Comparison of ENCODE assay signal across 19 cellular contexts in genomic region chr9:37760416-37761165, GRCh38. TPM values are rescaled to one million over a fixed set of nuclear protein-coding genes. Genes with fewer than 3 reads are reported as not detected.
A peak's percentile ranks its signal among the peaks of the same experiment; 100 is the strongest.
DNase-seq lines count a peak whose midpoint lies in the region; ATAC-seq, FAIRE-seq and TF ChIP-seq lines count a peak whose summit lies in the region.
"Had no signal": no experiment of that assay in that cellular context is flagged by ENCODE, and none has a peak within 500 bp of the region (broad histone marks: within the 10 kb centered on the region; RNA-seq: fewer than 3 reads in every experiment).

No MANE protein-coding gene starts in this region.

- H3K27me3 ChIP-seq in ACC112 (ENCODE audit: insufficient read depth, low read length) = no peaks in the 10 kb centered on the region
- H3K27me3 ChIP-seq in bronchial epithelial cell (ENCODE audit: control insufficient read depth, insufficient read depth, low read length) = no peaks in the 10 kb centered on the region
- H3K27me3 ChIP-seq in heart left ventricle = no peaks in the 10 kb centered on the region
- no peaks in the 10 kb centered on the region for H3K27me3 ChIP-seq in pancreas

- ATAC-seq in heart left ventricle = no peak
- no peak for ATAC-seq in pancreas
- ATAC-seq: Right ventricle myocardium inferior, sciatic nerve, T-helper 17 cell had no signal

- H3K79me2 ChIP-seq in ACC112 (ENCODE audit: control insufficient read depth, insufficient read depth, low read length, unreplicated experiment) = peaks cover 4% of the 10 kb centered on the region

- no peak for TF ChIP-seq POLR2A in heart left ventricle (IDR thresholded peaks at IDR 0.05)

- FAIRE-seq in bronchial epithelial cell (lab: Jason Lieb, UNC) (no peak), pancreas (lab: Jason Lieb, UNC) (no peak)
- FAIRE-seq: colon, H1 had no signal

- TF ChIP-seq CTCF in bronchial epithelial cell (IDR thresholded peaks at IDR 0.05; ENCODE audit: insufficient read depth, low read length, severe bottlenecking) = no peak
- no peak for TF ChIP-seq CTCF in heart left ventricle (IDR thresholded peaks at IDR 0.05)
- no peak for TF ChIP-seq CTCF in pancreas (IDR thresholded peaks at IDR 0.05)

- H3K36me3 ChIP-seq in ACC112 (ENCODE audit: insufficient read depth, low read length) (peaks cover 2% of the 10 kb centered on the region; the same call in 1 of the 2 replicates), bronchial epithelial cell (ENCODE audit: control insufficient read depth, insufficient read depth, low read length) (no peaks in the 10 kb centered on the region), heart left ventricle (peaks cover 0 to 33% (median 19%) of the 10 kb centered on the region in 9 donors), pancreas (peaks cover 0 to 9% (median 0%) of the 10 kb centered on the region in 3 donors)

- DNase-seq in HS-5 (ENCODE audit: low read depth) = peak; percentile 70
- DNase-seq in bronchial epithelial cell (ENCODE audit: low read depth) = peak; percentile 69
- peak; percentile 8 for DNase-seq in kidney glomerular epithelial cell (lab: John Stamatoyannopoulos, UW)
- no peak for DNase-seq in heart left ventricle
- no peak for DNase-seq in posterior vena cava (ENCODE audit: low spot score)
- no peak for DNase-seq in medulla oblongata (ENCODE audit: extremely low spot score)
- DNase-seq in pancreas = no peak
- DNase-seq: activated T-cell treated with anti-CD3 and anti-CD28 coated beads for 4 hours; erythroblast; KBM-7; NCI-H1436 treated with DMSO at 0.1 percent for 48 hours; NCI-H69; stimulated activated naive CD4-positive, alpha-beta T cell treated with Interleukin-2 at 50 U/mL for 16 hours; T-helper 17 cell had no signal

- H3K9me3 ChIP-seq in heart left ventricle = no peaks in the 10 kb centered on the region
- H3K9me3 ChIP-seq in pancreas = no peaks in the 10 kb centered on the region

- WGBS in heart left ventricle, 4 donors = 90 to 93% (median 91%) methylated on average over 7 of the region's 7 CpGs
- 86 to 88% methylated on average over 7 of the region's 7 CpGs for WGBS in pancreas, 2 donors

- H3K27ac ChIP-seq in ACC112 (ENCODE audit: low read depth, low read length) (peak overlapping the region; percentile 86), heart left ventricle (no peak overlapping the region), pancreas (no peak overlapping the region)

- intact Hi-C loops in heart left ventricle (cut with DNase I) = loop anchor here in 1 of 10 donors (10.0 kb wide), 1 partner anchor 176 kb away; no protein-coding TSS in a partner anchor
- intact Hi-C loops in posterior vena cava (cut with DNase I) = no loop called here
- intact Hi-C loops in pancreas (cut with DNase I) = no loop called here

- H2AFZ ChIP-seq in ACC112 (ENCODE audit: low read length, unreplicated experiment) = no peak overlapping the region

- H3K4me1 ChIP-seq in ACC112 (ENCODE audit: control insufficient read depth, insufficient read depth, low read length, unreplicated experiment) (peaks cover 23% of the 10 kb centered on the region), heart left ventricle (no peaks in the 10 kb centered on the region), pancreas (no peaks in the 10 kb centered on the region)

- H3K4me3 ChIP-seq in ACC112 (ENCODE audit: low read depth, low read length) (peak overlapping the region; percentile 25; the same call in 1 of the 2 replicates), bronchial epithelial cell (ENCODE audit: low read depth, low read length) (no peak overlapping the region), heart left ventricle (no peak overlapping the region), pancreas (no peak overlapping the region)

RNA-seq across cellular contexts. Expression of gene TRMT10B, which starts 7.0 kb away (rescaled TPM):
- total RNA-seq in bronchial epithelial cell (3.2 TPM in 2 replicates), heart left ventricle (1 to 10 TPM; 2.7 to 5.5 (median 3.5) TPM), posterior vena cava (1 to 10 TPM; 7.4 to 9.9 TPM), pancreas (1 to 10 TPM; 4.0 to 7.3 (median 5.4) TPM)
- polyA plus RNA-seq in heart left ventricle (1 to 10 TPM; 2.7 to 3.5 TPM), pancreas (1 to 10 TPM; 6.5 to 8.8 TPM)

RNA-seq across cellular contexts. Expression of gene EXOSC3, which starts 24.3 kb away (rescaled TPM):
- total RNA-seq in bronchial epithelial cell = 25.8 and 37.0 TPM in 2 replicates
- 10 to 100 TPM in 8 of 9 donors, 1 to 10 TPM in 1; 9.6 to 18.6 (median 14.0) TPM for total RNA-seq in heart left ventricle
- 10 to 100 TPM in 1 of 2 donors, 1 to 10 TPM in 1; 10.0 to 24.0 TPM for polyA plus RNA-seq in heart left ventricle
- 10 to 100 TPM; 18.3 to 25.3 TPM for total RNA-seq in posterior vena cava
- total RNA-seq in pancreas = 10 to 100 TPM; 12.3 to 19.9 (median 14.7) TPM
- 10 to 100 TPM in 1 of 2 donors, 1 to 10 TPM in 1; 7.2 to 11.2 TPM for polyA plus RNA-seq in pancreas

RNA-seq across cellular contexts. Expression of gene DCAF10, which starts 40.0 kb away (rescaled TPM):
- total RNA-seq in bronchial epithelial cell = 24.7 and 29.5 TPM in 2 replicates
- total RNA-seq in heart left ventricle = 10 to 100 TPM; 13.3 to 24.3 (median 20.1) TPM
- polyA plus RNA-seq in heart left ventricle = 10 to 100 TPM in 1 of 2 donors, 1 to 10 TPM in 1; 5.0 to 15.5 TPM
- 10 to 100 TPM; 23.2 to 27.7 TPM for total RNA-seq in posterior vena cava
- total RNA-seq in pancreas = 10 to 100 TPM; 14.2 to 19.6 (median 16.4) TPM
- polyA plus RNA-seq in pancreas = 1 to 10 TPM; 3.9 to 6.6 TPM

Comparison
In these comparisons a context has a peak if more than half of its experiments do, and no peak if none do; other contexts are left out.
1. DNase-seq: peak in HS-5 (single experiment), bronchial epithelial cell (single experiment) and kidney glomerular epithelial cell (single experiment); none in heart left ventricle (0 of 5), posterior vena cava (single experiment), medulla oblongata (single experiment) and pancreas (0 of 6).